In genomic region chr9:30280229-30280900, GRCh38 we compare ENCODE assay signal across 15 cellular contexts.
DNase-seq lines count a peak whose midpoint lies in the region; ATAC-seq and TF ChIP-seq lines count a peak whose summit lies in the region.
"Had no signal": no experiment of that assay in that cellular context is flagged by ENCODE, and none has a peak within 500 bp of the region (broad histone marks: within the 10 kb centered on the region; RNA-seq: fewer than 3 reads in every experiment).

No MANE protein-coding gene starts in this region.

- H3K27me3 ChIP-seq in foreskin keratinocyte: no peaks in the 10 kb centered on the region

- no peak for TF ChIP-seq CTCF in foreskin keratinocyte (conservative IDR thresholded peaks at IDR 0.05)

- ATAC-seq in GM19043 (IDR thresholded peaks at IDR 0.05; ENCODE audit: low read depth, unreplicated experiment): peak; percentile 46
- peak; percentile 51 for ATAC-seq in HG02623 (IDR thresholded peaks at IDR 0.05; ENCODE audit: unreplicated experiment)
- ATAC-seq in HG03460 (IDR thresholded peaks at IDR 0.05; ENCODE audit: unreplicated experiment): peak; percentile 78
- ATAC-seq in foreskin keratinocyte: no peak
- ATAC-seq in HG03039 (IDR thresholded peaks at IDR 0.05; ENCODE audit: unreplicated experiment): no peak

- H3K4me1 ChIP-seq in foreskin keratinocyte: no peaks in the 10 kb centered on the region

- DNase-seq in foreskin keratinocyte (no peak), SKM-1 treated with dmso at 0.1 percent for 144 hours (lab: John Stamatoyannopoulos, UW; ENCODE audit: unreplicated experiment) (no peak), medulla oblongata (ENCODE audit: extremely low spot score) (no peak)
- DNase-seq: activated naive CD4-positive, alpha-beta T cell treated with anti-CD3 and anti-CD28 coated beads for 36 hours; activated T-cell treated with anti-CD3 and anti-CD28 coated beads for 4 hours; Calu3; GM23248; NCI-H1092; NCI-H774; nephron progenitor cell had no signal

- no peak overlapping the region for H3K27ac ChIP-seq in foreskin keratinocyte
- H3K27ac ChIP-seq: GM23248, thoracic aorta had no signal

Comparison
In these comparisons a context has a peak if more than half of its experiments do, and no peak if none do; other contexts are left out.
1. ATAC-seq: peak in GM19043 (single experiment), HG02623 (single experiment) and HG03460 (single experiment); none in foreskin keratinocyte (single experiment) and HG03039 (single experiment).